Comparison of ENCODE assay signal across 16 cellular contexts in the genomic region with DNA sequence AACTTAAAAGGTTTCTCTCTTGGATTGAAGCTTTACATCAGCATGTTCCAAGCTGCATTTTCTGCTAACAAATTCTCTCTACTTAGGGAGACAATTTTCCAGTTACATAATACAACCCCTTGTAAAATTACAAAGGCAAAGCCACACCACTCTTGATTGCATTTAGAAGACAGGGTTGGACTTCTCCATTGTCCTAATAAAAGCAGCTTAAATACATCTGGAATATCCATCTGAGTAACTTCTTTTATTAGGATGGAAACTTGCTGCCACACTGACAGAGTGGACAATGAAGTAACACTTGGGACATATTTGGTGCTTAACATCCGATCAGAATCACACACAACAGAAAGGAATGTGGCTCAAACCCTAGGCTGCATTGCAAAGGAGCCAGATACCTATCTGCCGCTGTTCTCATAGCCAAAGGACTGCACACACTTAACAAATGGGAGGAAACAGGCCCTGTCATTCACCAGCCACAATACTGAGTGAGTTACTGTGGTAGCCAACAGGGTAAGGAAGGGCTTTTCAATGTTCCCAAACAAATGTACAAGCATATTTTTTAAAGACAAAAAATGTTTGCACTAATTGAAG.
A peak's percentile ranks its signal among the peaks of the same experiment; 100 is the strongest.
DNase-seq lines count a peak whose midpoint lies in the region; ATAC-seq, FAIRE-seq and TF ChIP-seq lines count a peak whose summit lies in the region.
"Had no signal": no experiment of that assay in that cellular context is flagged by ENCODE, and none has a peak within 500 bp of the region (broad histone marks: within the 10 kb centered on the region; RNA-seq: fewer than 3 reads in every experiment).

No MANE protein-coding gene starts in this region.

- no peak overlapping the region for H3K4me3 ChIP-seq in MG63
- H3K4me3 ChIP-seq in bronchial epithelial cell (ENCODE audit: low read depth, low read length), result no peak overlapping the region
- H3K4me3 ChIP-seq in mucosa of descending colon, result no peak overlapping the region
- H3K4me3 ChIP-seq in suprapubic skin, result no peak overlapping the region
- H3K4me3 ChIP-seq: body of pancreas had no signal

- TF ChIP-seq EP300 in suprapubic skin (IDR thresholded peaks at IDR 0.05), result no peak

- no peak for TF ChIP-seq POLR2A in suprapubic skin (IDR thresholded peaks at IDR 0.05)

- H3K27ac Mint-ChIP-seq in neural crest cell (ENCODE audit: unreplicated experiment), result peak overlapping the region; percentile 13
- H3K27ac Mint-ChIP-seq: naive B cell had no signal

- DNase-seq in EH (ENCODE audit: low read depth), result peak; percentile 31
- peak; percentile 13 for DNase-seq in MG63
- DNase-seq in bronchial epithelial cell (ENCODE audit: low read depth), result peak; percentile 69
- DNase-seq in neural crest cell (ENCODE audit: low read depth, low spot score), result no peak
- DNase-seq in NCI-H2081 (lab: John Stamatoyannopoulos, UW), result no peak
- no peak for DNase-seq in mucosa of descending colon
- DNase-seq in suprapubic skin (ENCODE audit: low spot score in 2 of 2), result no peak
- DNase-seq: activated CD4-positive, CD25-positive, alpha-beta regulatory T cell; activated effector memory CD4-positive, alpha-beta T cell treated with Interleukin-2 at 50 U/mL for 16 hours; body of pancreas; naive B cell; NCI-H2029 treated with DMSO at 0.1 percent for 48 hours; stimulated activated naive CD4-positive, alpha-beta T cell treated with Interleukin-2 at 50 U/mL for 16 hours had no signal

- TF ChIP-seq CTCF in bronchial epithelial cell (IDR thresholded peaks at IDR 0.05; ENCODE audit: insufficient read depth, low read length, severe bottlenecking) (no peak), neural crest cell (conservative IDR thresholded peaks at IDR 0.05) (no peak), mucosa of descending colon (IDR thresholded peaks at IDR 0.05) (no peak), suprapubic skin (IDR thresholded peaks at IDR 0.05) (no peak)

- H3K9me3 Mint-ChIP-seq in neural crest cell, result no peaks in the 10 kb centered on the region

- WGBS in suprapubic skin, result 51% methylated on average over 2 of the region's 2 CpGs

- no peaks in the 10 kb centered on the region for H3K4me1 ChIP-seq in mucosa of descending colon (ENCODE audit: low read depth)
- H3K4me1 ChIP-seq in suprapubic skin, result no peaks in the 10 kb centered on the region
- H3K4me1 ChIP-seq: body of pancreas had no signal

- H3K27me3 Mint-ChIP-seq in neural crest cell (ENCODE audit: low read depth), result no peaks in the 10 kb centered on the region
- H3K27me3 Mint-ChIP-seq: naive B cell had no signal

- H3K36me3 ChIP-seq in MG63 (no peaks in the 10 kb centered on the region), bronchial epithelial cell (ENCODE audit: control insufficient read depth, insufficient read depth, low read length) (no peaks in the 10 kb centered on the region), mucosa of descending colon (ENCODE audit: low read depth) (no peaks in the 10 kb centered on the region), suprapubic skin (no peaks in the 10 kb centered on the region)

- no peak overlapping the region for H3K4me3 Mint-ChIP-seq in neural crest cell
- H3K4me3 Mint-ChIP-seq: naive B cell had no signal

- H3K9me3 ChIP-seq in MG63, result no peaks in the 10 kb centered on the region
- H3K9me3 ChIP-seq in mucosa of descending colon, result no peaks in the 10 kb centered on the region
- no peaks in the 10 kb centered on the region for H3K9me3 ChIP-seq in suprapubic skin
- H3K9me3 ChIP-seq: body of pancreas had no signal

- intact Hi-C loops in mucosa of descending colon (cut with DNase I, micrococcal nuclease), result no loop called here

- no peaks in the 10 kb centered on the region for H3K36me3 Mint-ChIP-seq in neural crest cell (ENCODE audit: low read depth)
- H3K36me3 Mint-ChIP-seq: naive B cell had no signal

- no peak overlapping the region for H3K27ac ChIP-seq in suprapubic skin
- H3K27ac ChIP-seq: body of pancreas had no signal

- H3K27me3 ChIP-seq in MG63, result no peaks in the 10 kb centered on the region
- no peaks in the 10 kb centered on the region for H3K27me3 ChIP-seq in bronchial epithelial cell (ENCODE audit: control insufficient read depth, insufficient read depth, low read length)
- H3K27me3 ChIP-seq in suprapubic skin, result peaks cover 9% of the 10 kb centered on the region
- H3K27me3 ChIP-seq: body of pancreas had no signal

- FAIRE-seq in bronchial epithelial cell (lab: Jason Lieb, UNC), result no peak
- FAIRE-seq: GM18507 had no signal

- no peak for ATAC-seq in mucosa of descending colon
- ATAC-seq in HG02759 (IDR thresholded peaks at IDR 0.05; ENCODE audit: unreplicated experiment), result no peak
- ATAC-seq: body of pancreas, left lobe of liver had no signal

- H3K4me1 Mint-ChIP-seq in neural crest cell, result peaks cover 14% of the 10 kb centered on the region
- H3K4me1 Mint-ChIP-seq: naive B cell had no signal

Comparison
In these comparisons a context has a peak if more than half of its experiments do, and no peak if none do; other contexts are left out.
1. DNase-seq: peak in EH (single experiment), MG63 (single experiment) and bronchial epithelial cell (single experiment); none in neural crest cell (single experiment), NCI-H2081 (0 of 2), mucosa of descending colon (0 of 3) and suprapubic skin (0 of 2).